1 cellular context compared by ENCODE assay signal in genomic region chr2:240567872-240568677, GRCh38.
TF ChIP-seq lines count a peak whose summit lies in the region.

A gene with protein sequence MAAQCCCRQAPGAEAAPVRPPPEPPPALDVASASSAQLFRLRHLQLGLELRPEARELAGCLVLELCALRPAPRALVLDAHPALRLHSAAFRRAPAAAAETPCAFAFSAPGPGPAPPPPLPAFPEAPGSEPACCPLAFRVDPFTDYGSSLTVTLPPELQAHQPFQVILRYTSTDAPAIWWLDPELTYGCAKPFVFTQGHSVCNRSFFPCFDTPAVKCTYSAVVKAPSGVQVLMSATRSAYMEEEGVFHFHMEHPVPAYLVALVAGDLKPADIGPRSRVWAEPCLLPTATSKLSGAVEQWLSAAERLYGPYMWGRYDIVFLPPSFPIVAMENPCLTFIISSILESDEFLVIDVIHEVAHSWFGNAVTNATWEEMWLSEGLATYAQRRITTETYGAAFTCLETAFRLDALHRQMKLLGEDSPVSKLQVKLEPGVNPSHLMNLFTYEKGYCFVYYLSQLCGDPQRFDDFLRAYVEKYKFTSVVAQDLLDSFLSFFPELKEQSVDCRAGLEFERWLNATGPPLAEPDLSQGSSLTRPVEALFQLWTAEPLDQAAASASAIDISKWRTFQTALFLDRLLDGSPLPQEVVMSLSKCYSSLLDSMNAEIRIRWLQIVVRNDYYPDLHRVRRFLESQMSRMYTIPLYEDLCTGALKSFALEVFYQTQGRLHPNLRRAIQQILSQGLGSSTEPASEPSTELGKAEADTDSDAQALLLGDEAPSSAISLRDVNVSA (plus strand): TSS chr2:240568484. CDS start chr2:240568587, 103 bp downstream.

TF ChIP-seq in HepG2, 621 proteins besides CTCF, POLR2A, EP300 and RAD21 (continued from another document and continues in another):
- TF ChIP-seq, protein P1, sequence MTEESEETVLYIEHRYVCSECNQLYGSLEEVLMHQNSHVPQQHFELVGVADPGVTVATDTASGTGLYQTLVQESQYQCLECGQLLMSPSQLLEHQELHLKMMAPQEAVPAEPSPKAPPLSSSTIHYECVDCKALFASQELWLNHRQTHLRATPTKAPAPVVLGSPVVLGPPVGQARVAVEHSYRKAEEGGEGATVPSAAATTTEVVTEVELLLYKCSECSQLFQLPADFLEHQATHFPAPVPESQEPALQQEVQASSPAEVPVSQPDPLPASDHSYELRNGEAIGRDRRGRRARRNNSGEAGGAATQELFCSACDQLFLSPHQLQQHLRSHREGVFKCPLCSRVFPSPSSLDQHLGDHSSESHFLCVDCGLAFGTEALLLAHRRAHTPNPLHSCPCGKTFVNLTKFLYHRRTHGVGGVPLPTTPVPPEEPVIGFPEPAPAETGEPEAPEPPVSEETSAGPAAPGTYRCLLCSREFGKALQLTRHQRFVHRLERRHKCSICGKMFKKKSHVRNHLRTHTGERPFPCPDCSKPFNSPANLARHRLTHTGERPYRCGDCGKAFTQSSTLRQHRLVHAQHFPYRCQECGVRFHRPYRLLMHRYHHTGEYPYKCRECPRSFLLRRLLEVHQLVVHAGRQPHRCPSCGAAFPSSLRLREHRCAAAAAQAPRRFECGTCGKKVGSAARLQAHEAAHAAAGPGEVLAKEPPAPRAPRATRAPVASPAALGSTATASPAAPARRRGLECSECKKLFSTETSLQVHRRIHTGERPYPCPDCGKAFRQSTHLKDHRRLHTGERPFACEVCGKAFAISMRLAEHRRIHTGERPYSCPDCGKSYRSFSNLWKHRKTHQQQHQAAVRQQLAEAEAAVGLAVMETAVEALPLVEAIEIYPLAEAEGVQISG (CRISPR knock-in tag; IDR thresholded peaks at IDR 0.05) = no peak
- TF ChIP-seq, protein P2, sequence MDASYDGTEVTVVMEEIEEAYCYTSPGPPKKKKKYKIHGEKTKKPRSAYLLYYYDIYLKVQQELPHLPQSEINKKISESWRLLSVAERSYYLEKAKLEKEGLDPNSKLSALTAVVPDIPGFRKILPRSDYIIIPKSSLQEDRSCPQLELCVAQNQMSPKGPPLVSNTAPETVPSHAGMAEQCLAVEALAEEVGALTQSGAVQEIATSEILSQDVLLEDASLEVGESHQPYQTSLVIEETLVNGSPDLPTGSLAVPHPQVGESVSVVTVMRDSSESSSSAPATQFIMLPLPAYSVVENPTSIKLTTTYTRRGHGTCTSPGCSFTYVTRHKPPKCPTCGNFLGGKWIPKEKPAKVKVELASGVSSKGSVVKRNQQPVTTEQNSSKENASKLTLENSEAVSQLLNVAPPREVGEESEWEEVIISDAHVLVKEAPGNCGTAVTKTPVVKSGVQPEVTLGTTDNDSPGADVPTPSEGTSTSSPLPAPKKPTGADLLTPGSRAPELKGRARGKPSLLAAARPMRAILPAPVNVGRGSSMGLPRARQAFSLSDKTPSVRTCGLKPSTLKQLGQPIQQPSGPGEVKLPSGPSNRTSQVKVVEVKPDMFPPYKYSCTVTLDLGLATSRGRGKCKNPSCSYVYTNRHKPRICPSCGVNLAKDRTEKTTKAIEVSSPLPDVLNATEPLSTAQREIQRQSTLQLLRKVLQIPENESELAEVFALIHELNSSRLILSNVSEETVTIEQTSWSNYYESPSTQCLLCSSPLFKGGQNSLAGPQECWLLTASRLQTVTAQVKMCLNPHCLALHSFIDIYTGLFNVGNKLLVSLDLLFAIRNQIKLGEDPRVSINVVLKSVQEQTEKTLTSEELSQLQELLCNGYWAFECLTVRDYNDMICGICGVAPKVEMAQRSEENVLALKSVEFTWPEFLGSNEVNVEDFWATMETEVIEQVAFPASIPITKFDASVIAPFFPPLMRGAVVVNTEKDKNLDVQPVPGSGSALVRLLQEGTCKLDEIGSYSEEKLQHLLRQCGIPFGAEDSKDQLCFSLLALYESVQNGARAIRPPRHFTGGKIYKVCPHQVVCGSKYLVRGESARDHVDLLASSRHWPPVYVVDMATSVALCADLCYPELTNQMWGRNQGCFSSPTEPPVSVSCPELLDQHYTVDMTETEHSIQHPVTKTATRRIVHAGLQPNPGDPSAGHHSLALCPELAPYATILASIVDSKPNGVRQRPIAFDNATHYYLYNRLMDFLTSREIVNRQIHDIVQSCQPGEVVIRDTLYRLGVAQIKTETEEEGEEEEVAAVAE (CRISPR knock-in tag; IDR thresholded peaks at IDR 0.05; ENCODE audit: borderline replicate concordance) = no peak; the same call in 1 of the 2 replicates
- TF ChIP-seq, protein P3, sequence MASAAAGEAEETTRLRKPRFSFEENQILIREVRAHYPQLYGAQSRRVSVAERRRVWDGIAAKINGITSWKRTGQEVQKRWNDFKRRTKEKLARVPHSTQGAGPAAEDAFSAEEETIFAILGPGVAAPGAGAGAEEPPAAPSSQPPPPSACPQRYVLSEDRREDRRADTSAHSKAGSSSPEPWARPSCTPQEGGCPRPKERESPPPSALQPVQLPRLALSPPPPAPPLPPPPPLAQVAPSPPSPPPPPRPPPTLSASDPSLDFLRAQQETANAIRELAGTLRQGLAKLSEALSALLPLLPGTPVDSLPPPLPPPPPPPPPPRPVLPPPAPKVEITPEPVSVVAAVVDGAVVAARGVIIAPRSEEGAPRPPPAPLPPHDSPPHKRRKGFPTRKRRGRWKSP (CRISPR knock-in tag; IDR thresholded peaks at IDR 0.05) = peak; percentile 36; the same call in 1 of the 2 replicates
- TF ChIP-seq SMYD3 (CRISPR knock-in tag; IDR thresholded peaks at IDR 0.05) (no peak), MYNN (CRISPR knock-in tag; IDR thresholded peaks at IDR 0.05; ENCODE audit: low read depth) (no peak), ZSCAN9 (CRISPR knock-in tag; IDR thresholded peaks at IDR 0.05; ENCODE audit: borderline replicate concordance) (no peak), HNRNPK (IDR thresholded peaks at IDR 0.05; ENCODE audit: low read depth, low read length, poor library complexity, severe bottlenecking) (no peak), ZNF598 (CRISPR knock-in tag; IDR thresholded peaks at IDR 0.05; ENCODE audit: borderline replicate concordance) (peak; percentile 55; the same call in 1 of the 2 replicates), BORCS8-MEF2B (CRISPR knock-in tag; IDR thresholded peaks at IDR 0.05) (no peak), ZNF607 (CRISPR knock-in tag; IDR thresholded peaks at IDR 0.05; ENCODE audit: borderline replicate concordance) (no peak), TGIF2 (CRISPR knock-in tag; IDR thresholded peaks at IDR 0.05) (no peak; the same call in 1 of the 2 replicates), KLF15 (CRISPR knock-in tag; IDR thresholded peaks at IDR 0.05; ENCODE audit: borderline replicate concordance) (no peak), LBX2 (CRISPR knock-in tag; IDR thresholded peaks at IDR 0.05; ENCODE audit: borderline replicate concordance) (no peak), PBX3 (CRISPR knock-in tag; IDR thresholded peaks at IDR 0.05; ENCODE audit: borderline replicate concordance) (no peak), ZNF383 (CRISPR knock-in tag; IDR thresholded peaks at IDR 0.05; ENCODE audit: borderline replicate concordance) (no peak), ZNF781 (CRISPR knock-in tag; IDR thresholded peaks at IDR 0.05; ENCODE audit: borderline replicate concordance, not compliant biosample characterization) (no peak), TEAD3 (CRISPR knock-in tag; optimal IDR thresholded peaks at IDR 0.05; ENCODE audit: borderline replicate concordance) (no peak), TP53 (CRISPR knock-in tag; conservative IDR thresholded peaks at IDR 0.05) (no peak), ADNP (CRISPR knock-in tag; IDR thresholded peaks at IDR 0.05) (no peak), FLYWCH1 (CRISPR knock-in tag; IDR thresholded peaks at IDR 0.05) (no peak), ZNF503 (CRISPR knock-in tag; IDR thresholded peaks at IDR 0.05) (no peak), PHF21A (CRISPR knock-in tag; IDR thresholded peaks at IDR 0.05) (no peak), ZKSCAN8 (CRISPR knock-in tag; IDR thresholded peaks at IDR 0.05; ENCODE audit: borderline replicate concordance) (no peak), MLLT10 (CRISPR knock-in tag; IDR thresholded peaks at IDR 0.05) (no peak)
- TF ChIP-seq, protein P4, sequence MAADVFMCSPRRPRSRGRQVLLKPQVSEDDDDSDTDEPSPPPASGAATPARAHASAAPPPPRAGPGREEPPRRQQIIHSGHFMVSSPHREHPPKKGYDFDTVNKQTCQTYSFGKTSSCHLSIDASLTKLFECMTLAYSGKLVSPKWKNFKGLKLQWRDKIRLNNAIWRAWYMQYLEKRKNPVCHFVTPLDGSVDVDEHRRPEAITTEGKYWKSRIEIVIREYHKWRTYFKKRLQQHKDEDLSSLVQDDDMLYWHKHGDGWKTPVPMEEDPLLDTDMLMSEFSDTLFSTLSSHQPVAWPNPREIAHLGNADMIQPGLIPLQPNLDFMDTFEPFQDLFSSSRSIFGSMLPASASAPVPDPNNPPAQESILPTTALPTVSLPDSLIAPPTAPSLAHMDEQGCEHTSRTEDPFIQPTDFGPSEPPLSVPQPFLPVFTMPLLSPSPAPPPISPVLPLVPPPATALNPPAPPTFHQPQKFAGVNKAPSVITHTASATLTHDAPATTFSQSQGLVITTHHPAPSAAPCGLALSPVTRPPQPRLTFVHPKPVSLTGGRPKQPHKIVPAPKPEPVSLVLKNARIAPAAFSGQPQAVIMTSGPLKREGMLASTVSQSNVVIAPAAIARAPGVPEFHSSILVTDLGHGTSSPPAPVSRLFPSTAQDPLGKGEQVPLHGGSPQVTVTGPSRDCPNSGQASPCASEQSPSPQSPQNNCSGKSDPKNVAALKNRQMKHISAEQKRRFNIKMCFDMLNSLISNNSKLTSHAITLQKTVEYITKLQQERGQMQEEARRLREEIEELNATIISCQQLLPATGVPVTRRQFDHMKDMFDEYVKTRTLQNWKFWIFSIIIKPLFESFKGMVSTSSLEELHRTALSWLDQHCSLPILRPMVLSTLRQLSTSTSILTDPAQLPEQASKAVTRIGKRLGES (CRISPR knock-in tag; IDR thresholded peaks at IDR 0.05; ENCODE audit: borderline replicate concordance) = no peak
- TF ChIP-seq, protein P5, sequence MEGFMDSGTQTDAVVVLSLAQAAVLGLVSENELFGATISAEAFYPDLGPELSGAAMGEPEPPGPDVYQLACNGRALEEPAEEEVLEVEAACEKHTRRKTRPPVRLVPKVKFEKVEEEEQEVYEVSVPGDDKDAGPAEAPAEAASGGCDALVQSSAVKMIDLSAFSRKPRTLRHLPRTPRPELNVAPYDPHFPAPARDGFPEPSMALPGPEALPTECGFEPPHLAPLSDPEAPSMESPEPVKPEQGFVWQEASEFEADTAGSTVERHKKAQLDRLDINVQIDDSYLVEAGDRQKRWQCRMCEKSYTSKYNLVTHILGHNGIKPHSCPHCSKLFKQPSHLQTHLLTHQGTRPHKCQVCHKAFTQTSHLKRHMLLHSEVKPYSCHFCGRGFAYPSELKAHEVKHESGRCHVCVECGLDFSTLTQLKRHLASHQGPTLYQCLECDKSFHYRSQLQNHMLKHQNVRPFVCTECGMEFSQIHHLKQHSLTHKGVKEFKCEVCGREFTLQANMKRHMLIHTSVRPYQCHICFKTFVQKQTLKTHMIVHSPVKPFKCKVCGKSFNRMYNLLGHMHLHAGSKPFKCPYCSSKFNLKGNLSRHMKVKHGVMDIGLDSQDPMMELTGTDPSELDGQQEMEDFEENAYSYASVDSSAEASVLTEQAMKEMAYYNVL (CRISPR knock-in tag; IDR thresholded peaks at IDR 0.05; ENCODE audit: borderline replicate concordance) = no peak; the same call in 1 of the 2 replicates
- TF ChIP-seq, protein P6, sequence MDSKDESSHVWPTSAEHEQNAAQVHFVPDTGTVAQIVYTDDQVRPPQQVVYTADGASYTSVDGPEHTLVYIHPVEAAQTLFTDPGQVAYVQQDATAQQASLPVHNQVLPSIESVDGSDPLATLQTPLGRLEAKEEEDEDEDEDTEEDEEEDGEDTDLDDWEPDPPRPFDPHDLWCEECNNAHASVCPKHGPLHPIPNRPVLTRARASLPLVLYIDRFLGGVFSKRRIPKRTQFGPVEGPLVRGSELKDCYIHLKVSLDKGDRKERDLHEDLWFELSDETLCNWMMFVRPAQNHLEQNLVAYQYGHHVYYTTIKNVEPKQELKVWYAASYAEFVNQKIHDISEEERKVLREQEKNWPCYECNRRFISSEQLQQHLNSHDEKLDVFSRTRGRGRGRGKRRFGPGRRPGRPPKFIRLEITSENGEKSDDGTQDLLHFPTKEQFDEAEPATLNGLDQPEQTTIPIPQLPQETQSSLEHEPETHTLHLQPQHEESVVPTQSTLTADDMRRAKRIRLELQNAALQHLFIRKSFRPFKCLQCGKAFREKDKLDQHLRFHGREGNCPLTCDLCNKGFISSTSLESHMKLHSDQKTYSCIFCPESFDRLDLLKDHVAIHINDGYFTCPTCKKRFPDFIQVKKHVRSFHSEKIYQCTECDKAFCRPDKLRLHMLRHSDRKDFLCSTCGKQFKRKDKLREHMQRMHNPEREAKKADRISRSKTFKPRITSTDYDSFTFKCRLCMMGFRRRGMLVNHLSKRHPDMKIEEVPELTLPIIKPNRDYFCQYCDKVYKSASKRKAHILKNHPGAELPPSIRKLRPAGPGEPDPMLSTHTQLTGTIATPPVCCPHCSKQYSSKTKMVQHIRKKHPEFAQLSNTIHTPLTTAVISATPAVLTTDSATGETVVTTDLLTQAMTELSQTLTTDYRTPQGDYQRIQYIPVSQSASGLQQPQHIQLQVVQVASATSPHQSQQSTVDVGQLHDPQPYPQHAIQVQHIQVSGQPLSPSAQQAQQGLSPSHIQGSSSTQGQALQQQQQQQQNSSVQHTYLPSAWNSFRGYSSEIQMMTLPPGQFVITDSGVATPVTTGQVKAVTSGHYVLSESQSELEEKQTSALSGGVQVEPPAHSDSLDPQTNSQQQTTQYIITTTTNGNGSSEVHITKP (CRISPR knock-in tag; IDR thresholded peaks at IDR 0.05; ENCODE audit: low read depth) = no peak
- TF ChIP-seq, protein P7, sequence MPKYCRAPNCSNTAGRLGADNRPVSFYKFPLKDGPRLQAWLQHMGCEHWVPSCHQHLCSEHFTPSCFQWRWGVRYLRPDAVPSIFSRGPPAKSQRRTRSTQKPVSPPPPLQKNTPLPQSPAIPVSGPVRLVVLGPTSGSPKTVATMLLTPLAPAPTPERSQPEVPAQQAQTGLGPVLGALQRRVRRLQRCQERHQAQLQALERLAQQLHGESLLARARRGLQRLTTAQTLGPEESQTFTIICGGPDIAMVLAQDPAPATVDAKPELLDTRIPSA (CRISPR knock-in tag; IDR thresholded peaks at IDR 0.05; ENCODE audit: borderline replicate concordance) = no peak
